13 cellular contexts compared by ENCODE assay signal in the genomic region with DNA sequence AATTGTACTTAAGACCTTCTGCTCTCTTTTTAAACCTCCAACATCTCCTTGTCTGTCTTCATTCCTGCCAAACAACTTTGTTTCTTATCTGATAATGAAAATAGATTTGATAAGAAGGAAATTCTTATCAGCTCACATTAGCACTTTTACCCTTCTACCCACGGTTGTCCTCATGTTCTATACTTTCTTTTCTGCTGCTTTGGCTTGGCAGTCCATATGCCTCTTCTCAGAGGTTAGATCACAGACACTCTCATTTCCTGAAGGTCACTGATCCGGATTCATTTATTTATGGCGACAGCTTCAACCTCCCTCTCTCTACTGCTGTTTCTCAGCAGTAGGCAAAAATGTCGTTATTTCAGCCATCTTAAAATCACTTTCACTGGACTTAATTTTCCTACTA.
DNase-seq lines count a peak whose midpoint lies in the region; ATAC-seq and TF ChIP-seq lines count a peak whose summit lies in the region.
"Had no signal": no experiment of that assay in that cellular context is flagged by ENCODE, and none has a peak within 500 bp of the region (broad histone marks: within the 10 kb centered on the region; RNA-seq: fewer than 3 reads in every experiment).

No MANE protein-coding gene starts in this region.

- H3K36me3 Mint-ChIP-seq in endothelial cell (ENCODE audit: low read depth, unreplicated experiment) = no peaks in the 10 kb centered on the region
- no peaks in the 10 kb centered on the region for H3K36me3 Mint-ChIP-seq in neural progenitor cell
- H3K36me3 Mint-ChIP-seq: CD4-positive, CD25-positive, alpha-beta regulatory T cell had no signal

- H3K4me1 ChIP-seq in BLaER1 (peaks cover 32% of the 10 kb centered on the region), OCI-LY1 (ENCODE audit: insufficient read depth, low read length, severe bottlenecking) (peaks cover 64% of the 10 kb centered on the region), neural progenitor cell (peaks cover 9% of the 10 kb centered on the region), breast epithelium (no peaks in the 10 kb centered on the region)

- H4K20me1 ChIP-seq in BLaER1 = no peaks in the 10 kb centered on the region
- no peaks in the 10 kb centered on the region for H4K20me1 ChIP-seq in OCI-LY1 (ENCODE audit: insufficient read depth, low read length)
- H4K20me1 ChIP-seq in neural progenitor cell (ENCODE audit: low read depth) = no peaks in the 10 kb centered on the region

- no peaks in the 10 kb centered on the region for H3K27me3 ChIP-seq in BLaER1
- no peaks in the 10 kb centered on the region for H3K27me3 ChIP-seq in OCI-LY1 (ENCODE audit: insufficient read depth, low read length)
- no peaks in the 10 kb centered on the region for H3K27me3 ChIP-seq in neural progenitor cell
- no peaks in the 10 kb centered on the region for H3K27me3 ChIP-seq in breast epithelium

- ATAC-seq in HG02798 (IDR thresholded peaks at IDR 0.05; ENCODE audit: poor library complexity, unreplicated experiment) (no peak), GM19397 (IDR thresholded peaks at IDR 0.05; ENCODE audit: unreplicated experiment) (no peak), HG03520 (IDR thresholded peaks at IDR 0.05; ENCODE audit: unreplicated experiment) (no peak)
- ATAC-seq: GM12878 had no signal

- H3K9ac ChIP-seq in BLaER1 (no peak overlapping the region), OCI-LY1 (ENCODE audit: low read length) (no peak overlapping the region), neural progenitor cell (no peak overlapping the region)
- H3K9ac ChIP-seq: GM23248 had no signal

- intact Hi-C loops in breast epithelium (cut with DNase I; ENCODE audit: low total_unique reads) = no loop called here

- peak overlapping the region; percentile 84 for H3K27ac Mint-ChIP-seq in endothelial cell (ENCODE audit: unreplicated experiment)
- no peak overlapping the region for H3K27ac Mint-ChIP-seq in neural progenitor cell
- H3K27ac Mint-ChIP-seq: CD4-positive, CD25-positive, alpha-beta regulatory T cell; H9 had no signal

- H2AFZ ChIP-seq in OCI-LY1 (ENCODE audit: low read length) = no peak overlapping the region
- H2AFZ ChIP-seq in neural progenitor cell (replicated peaks) = peak overlapping the region; percentile 20
- H2AFZ ChIP-seq: GM23248 had no signal

- no peak overlapping the region for H3K4me3 ChIP-seq in BLaER1
- H3K4me3 ChIP-seq in OCI-LY1 (ENCODE audit: low read depth, low read length, poor library complexity, severe bottlenecking) = no peak overlapping the region
- no peak overlapping the region for H3K4me3 ChIP-seq in neural progenitor cell
- no peak overlapping the region for H3K4me3 ChIP-seq in breast epithelium
- H3K4me3 ChIP-seq: GM12878, GM23248 had no signal

- H3K9me3 Mint-ChIP-seq in endothelial cell (ENCODE audit: unreplicated experiment) (peaks cover 5% of the 10 kb centered on the region), neural progenitor cell (no peaks in the 10 kb centered on the region)
- H3K9me3 Mint-ChIP-seq: H9 had no signal

- DNase-seq in endothelial cell (ENCODE audit: low spot score) = no peak
- no peak for DNase-seq in neural progenitor cell (ENCODE audit: low spot score)
- no peak for DNase-seq in breast epithelium (ENCODE audit: low spot score in 2 of 2)
- DNase-seq: CD4-positive, CD25-positive, alpha-beta regulatory T cell; GM23248; H9 had no signal

- H3K36me3 ChIP-seq in BLaER1 (no peaks in the 10 kb centered on the region), OCI-LY1 (ENCODE audit: insufficient read depth, low read length) (no peaks in the 10 kb centered on the region), neural progenitor cell (no peaks in the 10 kb centered on the region), breast epithelium (no peaks in the 10 kb centered on the region)

- H3K27me3 Mint-ChIP-seq in endothelial cell (ENCODE audit: unreplicated experiment) (peaks cover 1% of the 10 kb centered on the region), neural progenitor cell (ENCODE audit: insufficient read depth, low read depth) (no peaks in the 10 kb centered on the region)
- H3K27me3 Mint-ChIP-seq: CD4-positive, CD25-positive, alpha-beta regulatory T cell had no signal

- peaks cover 26% of the 10 kb centered on the region for H3K4me1 Mint-ChIP-seq in endothelial cell (ENCODE audit: unreplicated experiment)
- H3K4me1 Mint-ChIP-seq in neural progenitor cell = no peaks in the 10 kb centered on the region
- H3K4me1 Mint-ChIP-seq: CD4-positive, CD25-positive, alpha-beta regulatory T cell; H9 had no signal

- no peaks in the 10 kb centered on the region for H3F3A ChIP-seq in OCI-LY1 (ENCODE audit: insufficient read depth, low read length)
- peaks cover 2% of the 10 kb centered on the region for H3F3A ChIP-seq in neural progenitor cell (ENCODE audit: low read depth)

- no peaks in the 10 kb centered on the region for H3K9me2 ChIP-seq in OCI-LY1 (ENCODE audit: low read depth, low read length)

- H3K4me2 ChIP-seq in BLaER1 = peak overlapping the region; percentile 56
- H3K4me2 ChIP-seq in OCI-LY1 (ENCODE audit: low read length) = peak overlapping the region; percentile 25; the same call in 1 of the 2 replicates
- H3K4me2 ChIP-seq in neural progenitor cell = no peak overlapping the region

- H3K79me2 ChIP-seq in OCI-LY1 (ENCODE audit: insufficient read depth, low read length) = no peaks in the 10 kb centered on the region
- no peaks in the 10 kb centered on the region for H3K79me2 ChIP-seq in neural progenitor cell (ENCODE audit: low read depth)

- TF ChIP-seq CTCF in OCI-LY1 (IDR thresholded peaks at IDR 0.05; ENCODE audit: low read length) (no peak), endothelial cell (IDR thresholded peaks at IDR 0.05; ENCODE audit: unreplicated experiment) (no peak), neural progenitor cell (IDR thresholded peaks at IDR 0.05) (no peak), breast epithelium (IDR thresholded peaks at IDR 0.05) (no peak)

- no peak for TF ChIP-seq POLR2A in breast epithelium (IDR thresholded peaks at IDR 0.05)

- peak overlapping the region; percentile 61 for H3K27ac ChIP-seq in BLaER1
- H3K27ac ChIP-seq in OCI-LY1 (ENCODE audit: low read depth, low read length, poor library complexity, severe bottlenecking) = peak overlapping the region; percentile 38
- no peak overlapping the region for H3K27ac ChIP-seq in neural progenitor cell
- H3K27ac ChIP-seq in breast epithelium = no peak overlapping the region
- H3K27ac ChIP-seq: 22Rv1, GM23248 had no signal

- H3K9me3 ChIP-seq in BLaER1 (peaks cover 17% of the 10 kb centered on the region; the same call in 1 of the 2 replicates), OCI-LY1 (ENCODE audit: low read length) (no peaks in the 10 kb centered on the region), neural progenitor cell (ENCODE audit: low read depth) (no peaks in the 10 kb centered on the region), breast epithelium (no peaks in the 10 kb centered on the region)

- H3K4me3 Mint-ChIP-seq in endothelial cell (ENCODE audit: unreplicated experiment) (no peak overlapping the region), neural progenitor cell (no peak overlapping the region)
- H3K4me3 Mint-ChIP-seq: CD4-positive, CD25-positive, alpha-beta regulatory T cell; H9 had no signal

Comparison
In these comparisons a context has a peak if more than half of its experiments do, and no peak if none do; other contexts are left out.
1. H3K27ac ChIP-seq: peak in BLaER1 (single experiment) and OCI-LY1 (single experiment); none in neural progenitor cell (single experiment) and breast epithelium (0 of 2).